ENCODE assay signal across 16 cellular contexts in the genomic region with DNA sequence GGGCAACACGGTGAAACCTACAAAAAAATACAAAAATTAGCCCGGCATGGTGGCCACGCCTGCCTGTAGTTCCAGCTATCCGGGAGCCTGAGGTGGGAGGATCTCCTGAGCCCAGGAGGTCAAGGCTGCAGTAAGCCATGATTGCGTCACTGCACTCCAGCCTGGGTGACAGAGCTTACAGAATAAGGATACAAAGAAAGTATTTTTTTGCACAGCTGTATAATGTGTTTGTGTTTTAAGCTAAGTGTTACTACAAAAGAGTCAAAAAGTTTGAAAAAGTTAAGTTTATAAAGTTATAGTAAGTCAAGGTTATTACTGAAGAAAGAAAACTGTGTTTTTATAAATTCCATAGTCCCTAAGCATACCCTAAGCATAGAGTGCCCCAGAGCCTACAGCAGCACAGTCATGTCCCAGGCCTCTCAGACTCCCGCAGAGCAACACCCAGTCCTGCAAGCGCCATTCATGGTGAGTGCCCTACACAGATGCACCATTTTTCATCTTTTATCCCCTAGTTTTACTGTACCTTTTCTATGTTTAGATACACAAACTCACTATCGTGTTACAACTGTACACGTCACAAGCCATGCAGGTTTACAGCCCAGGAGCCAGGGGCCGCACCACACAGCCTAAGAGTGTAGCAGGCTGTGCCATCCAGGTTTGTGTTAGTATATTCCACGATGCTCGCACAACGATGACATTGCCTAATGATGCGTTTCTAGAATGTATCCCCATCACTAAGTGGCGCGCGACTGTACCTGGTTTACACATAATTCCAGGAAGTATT. TPM values are rescaled to one million over a fixed set of nuclear protein-coding genes. Genes with fewer than 3 reads are reported as not detected.
DNase-seq lines count a peak whose midpoint lies in the region; ATAC-seq and TF ChIP-seq lines count a peak whose summit lies in the region.
"Had no signal": no experiment of that assay in that cellular context is flagged by ENCODE, and none has a peak within 500 bp of the region (broad histone marks: within the 10 kb centered on the region; RNA-seq: fewer than 3 reads in every experiment).

No MANE protein-coding gene starts in this region.

- DNase-seq in GM23248 = peak; percentile 16
- no peak for DNase-seq in Panc1 (ENCODE audit: low read depth, low spot score)
- DNase-seq in fibroblast of pulmonary artery (ENCODE audit: low read depth) = peak; percentile 62
- no peak for DNase-seq in omental fat pad (ENCODE audit: low spot score)
- no peak for DNase-seq in superior temporal gyrus (ENCODE audit: extremely low spot score)
- DNase-seq in GM10248 (ENCODE audit: extremely low spot score) = no peak
- DNase-seq: activated CD4-positive, alpha-beta T cell treated with anti-CD3 and anti-CD28 coated beads, Interleukin-2, amount 10 ng/mL, durations not matched to agents 24 days and 14 days; activated naive CD4-positive, alpha-beta T cell; EL; NCI-H1048; NCI-H748 treated with DMSO at 0.1 percent for 48 hours; PC-3; stimulated activated CD4-positive, alpha-beta T cell treated with anti-CD3 and anti-CD28 coated beads, Interleukin-2, amount 100 ng/mL, for 48 hours had no signal

- H3K4me3 ChIP-seq in GM23248 (no peak overlapping the region), Panc1 (ENCODE audit: low read depth in 2 of 2, low read length in 2 of 2) (no peak overlapping the region), fibroblast of pulmonary artery (replicated peaks; ENCODE audit: low read depth, low read length) (no peak overlapping the region)

- H3K36me3 ChIP-seq in GM23248 (ENCODE audit: low read depth) (no peaks in the 10 kb centered on the region), Panc1 (ENCODE audit: control insufficient read depth, insufficient read depth, low read length) (no peaks in the 10 kb centered on the region)

- H3K79me2 ChIP-seq in GM23248 (ENCODE audit: insufficient read depth) = peaks cover 91% of the 10 kb centered on the region

- no peaks in the 10 kb centered on the region for H3K27me3 ChIP-seq in GM23248 (replicated peaks; ENCODE audit: insufficient read depth)
- no peaks in the 10 kb centered on the region for H3K27me3 ChIP-seq in Panc1 (ENCODE audit: control insufficient read depth, insufficient read depth, low read length)

- WGBS in GM23248 (ENCODE audit: low coverage in 1 of 2, low lambda C conversion rate in 2 of 2, missing lambda C conversion rate in 2 of 2), 2 experiments = 83 to 85% methylated on average over 17 of the region's 17 CpGs

- in situ Hi-C loops in GM23248 (cut with MboI) (no loop called here), Panc1 (cut with HindIII; ENCODE audit: low pct_unique_long_range_greater_than_20kb, low sequenced_read_pairs) (no loop called here)

- no peaks in the 10 kb centered on the region for H3K9me2 ChIP-seq in GM23248 (ENCODE audit: insufficient read depth)

- H3K4me2 ChIP-seq in GM23248 (ENCODE audit: unreplicated experiment) = no peak overlapping the region

- no peak for TF ChIP-seq CTCF in Panc1 (IDR thresholded peaks at IDR 0.05)
- no peak for TF ChIP-seq CTCF in fibroblast of pulmonary artery (IDR thresholded peaks at IDR 0.05; ENCODE audit: low read length, missing control alignments)
- no peak for TF ChIP-seq CTCF in omental fat pad (IDR thresholded peaks at IDR 0.05)
- no peak for TF ChIP-seq CTCF in GM10248 (IDR thresholded peaks at IDR 0.05; ENCODE audit: control extremely low read depth, extremely low read depth, low read depth, missing control alignments)

- ATAC-seq in Panc1 (peak; percentile 57; the same call in 1 of the 2 replicates), omental fat pad (ENCODE audit: low FRiP score) (peak; percentile 50), GM19463 (IDR thresholded peaks at IDR 0.05; ENCODE audit: unreplicated experiment) (no peak), HG02981 (IDR thresholded peaks at IDR 0.05; ENCODE audit: unreplicated experiment) (no peak)
- ATAC-seq: PC-3, SK-N-SH treated with all-trans-retinoic acid at 6 μM for 48 hours had no signal

- CTCF ChIA-PET in Panc1 (lab: Charles Lee) (no interaction called here), GM10248 (lab: Yijun Ruan, JAX) (interaction anchor here (1.8 kb wide), 1 partner anchor 33 kb away, joined by 5 read pairs; no protein-coding TSS in a partner anchor)

- BruUV-seq in Panc1 (replicated peaks; lab: Mats Ljungman, UMichigan) = no TSS peak

- H3K9me3 ChIP-seq in GM23248 (ENCODE audit: low read depth) (no peaks in the 10 kb centered on the region), Panc1 (ENCODE audit: control insufficient read depth, insufficient read depth, low read depth, low read length) (no peaks in the 10 kb centered on the region)

- no peak overlapping the region for H3K9ac ChIP-seq in GM23248

- H3K27ac ChIP-seq in GM23248 (no peak overlapping the region), Panc1 (ENCODE audit: low read length) (no peak overlapping the region)

- no peaks in the 10 kb centered on the region for H3F3A ChIP-seq in GM23248 (ENCODE audit: insufficient read depth)

- intact Hi-C loops in Panc1 (cut with micrococcal nuclease; ENCODE audit: unreplicated experiment) = no loop called here

- POLR2A ChIA-PET in Panc1 (lab: Charles Lee) (no interaction called here), GM10248 (lab: Yijun Ruan, JAX) (no interaction called here)

- no peak overlapping the region for H2AFZ ChIP-seq in GM23248

- H3K4me1 ChIP-seq in GM23248 (ENCODE audit: insufficient read depth) (no peaks in the 10 kb centered on the region), Panc1 (ENCODE audit: control insufficient read depth, insufficient read depth, low read length) (no peaks in the 10 kb centered on the region; the same call in 1 of the 2 replicates)

- no peaks in the 10 kb centered on the region for H4K20me1 ChIP-seq in GM23248 (ENCODE audit: insufficient read depth)

RNA-seq across cellular contexts. Expression of gene TAF4, which starts 22.4 kb away (rescaled TPM):
- total RNA-seq in GM23248 (2014; rRNA removed; shearing (Covaris generic)) = 2.9 and 4.2 TPM in 2 replicates
- 0.80 and 1.4 TPM in 2 replicates for polyA plus RNA-seq in GM23248 (2016; fragmentation: Nextera tagmentation; extraction: Ambion mirVana)
- total RNA-seq in Panc1 (2021; ENCODE audit: unreplicated experiment) (21.0 TPM), omental fat pad (10 to 100 TPM in 2 of 4 donors, 1 to 10 TPM in 2; 7.1 to 15.9 (median 11.9) TPM)
- 27.9 TPM for polyA plus RNA-seq in Panc1 (2012; ENCODE audit: insufficient read length)

Comparison
In these comparisons a context has a peak if more than half of its experiments do, and no peak if none do; other contexts are left out.
1. DNase-seq: peak in GM23248 (single experiment) and fibroblast of pulmonary artery (single experiment); none in Panc1 (single experiment), omental fat pad (single experiment), superior temporal gyrus (single experiment) and GM10248 (single experiment).
2. ATAC-seq: peak in Panc1 (single experiment) and omental fat pad (single experiment); none in GM19463 (single experiment) and HG02981 (single experiment).